In the genomic region with DNA sequence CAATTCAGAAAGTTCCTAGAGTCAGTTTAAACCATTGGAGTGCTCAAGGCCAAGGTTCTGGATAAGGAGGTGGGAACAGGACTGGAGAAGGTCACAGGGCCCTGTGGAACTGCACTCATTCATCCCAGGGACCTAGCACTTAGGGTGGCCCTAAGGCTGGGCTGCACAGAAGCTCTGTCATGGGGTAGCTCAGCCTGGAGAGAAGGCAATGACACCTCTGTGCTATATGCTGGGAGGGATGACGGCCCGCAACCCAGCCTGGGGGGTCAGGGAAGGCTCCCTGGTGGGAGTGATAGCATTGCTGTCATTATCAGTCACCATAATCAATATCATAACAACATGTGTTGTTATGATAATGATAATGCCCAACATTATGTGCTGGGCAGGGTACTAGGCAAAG, we compare ENCODE assay signal across 10 cellular contexts. TPM values are rescaled to one million over a fixed set of nuclear protein-coding genes. Genes with fewer than 3 reads are reported as not detected.
"Had no signal": no experiment of that assay in that cellular context is flagged by ENCODE, and none has a peak within 500 bp of the region (broad histone marks: within the 10 kb centered on the region; RNA-seq: fewer than 3 reads in every experiment).

No MANE protein-coding gene starts in this region.

- ATAC-seq: HCT116, HepG2, K562 had no signal

- H3K4me1 ChIP-seq: HAP-1 had no signal

- H3K4me3 ChIP-seq: GM23248, HAP-1, K562 had no signal

- DNase-seq: GM23248, GOT3, H7, HFFc6, KG1 had no signal

- H3K36me3 ChIP-seq: HAP-1 had no signal

- H2AFZ ChIP-seq: GM23248 had no signal

- H3K27ac ChIP-seq: GM23248, HL-60 had no signal

- H3K9me3 ChIP-seq: HAP-1 had no signal

- H3K9ac ChIP-seq: GM23248 had no signal

RNA-seq across cellular contexts. Expression of gene RBP2, which starts 49.8 kb away (rescaled TPM):
- polyA plus RNA-seq: GM23248, K562 had no signal
